17 cellular contexts compared by ENCODE assay signal in genomic region chr5:102858808-102859207, GRCh38.
DNase-seq lines count a peak whose midpoint lies in the region; ATAC-seq, FAIRE-seq and TF ChIP-seq lines count a peak whose summit lies in the region.
"Had no signal": no experiment of that assay in that cellular context is flagged by ENCODE, and none has a peak within 500 bp of the region (broad histone marks: within the 10 kb centered on the region; RNA-seq: fewer than 3 reads in every experiment).

No MANE protein-coding gene starts in this region.

- no peak overlapping the region for H3K4me3 Mint-ChIP-seq in activated T-helper 17 cell treated with anti-CD3 and anti-CD28 coated beads, Interleukin-2, amount 50 U/mL, for 72 hours
- no peak overlapping the region for H3K4me3 Mint-ChIP-seq in neural progenitor cell
- H3K4me3 Mint-ChIP-seq: stimulated activated naive B cell treated with anti-CD40 and anti-IgM and Interleukin-4, amounts not matched to agents 10 μg/mL and 1 μg/mL and 100 μg/mL, for 72 hours had no signal

- peaks cover 17% of the 10 kb centered on the region for H3K36me3 Mint-ChIP-seq in activated T-helper 17 cell treated with anti-CD3 and anti-CD28 coated beads, Interleukin-2, amount 50 U/mL, for 72 hours (ENCODE audit: low read depth)
- H3K36me3 Mint-ChIP-seq in neural progenitor cell: peaks cover 6% of the 10 kb centered on the region
- H3K36me3 Mint-ChIP-seq: stimulated activated naive B cell treated with anti-CD40 and anti-IgM and Interleukin-4, amounts not matched to agents 10 μg/mL and 1 μg/mL and 100 μg/mL, for 72 hours had no signal

- peak; percentile 72 for FAIRE-seq in GM12891 (lab: Jason Lieb, UNC)
- FAIRE-seq: GM19239 had no signal

- H3K4me1 ChIP-seq in ACC112 (ENCODE audit: control insufficient read depth, insufficient read depth, low read length, unreplicated experiment) (peaks cover 39% of the 10 kb centered on the region), foreskin keratinocyte (peaks cover 29% of the 10 kb centered on the region), neural progenitor cell (peaks cover 6% of the 10 kb centered on the region), right lobe of liver (no peaks in the 10 kb centered on the region)

- no peaks in the 10 kb centered on the region for H3K9me3 Mint-ChIP-seq in activated T-helper 17 cell treated with anti-CD3 and anti-CD28 coated beads, Interleukin-2, amount 50 U/mL, for 72 hours
- no peaks in the 10 kb centered on the region for H3K9me3 Mint-ChIP-seq in neural progenitor cell
- H3K9me3 Mint-ChIP-seq: stimulated activated naive B cell treated with anti-CD40 and anti-IgM and Interleukin-4, amounts not matched to agents 10 μg/mL and 1 μg/mL and 100 μg/mL, for 72 hours had no signal

- H2AFZ ChIP-seq in ACC112 (ENCODE audit: low read length, unreplicated experiment) (no peak overlapping the region), neural progenitor cell (replicated peaks) (no peak overlapping the region)

- no peak overlapping the region for H3K9ac ChIP-seq in neural progenitor cell

- TF ChIP-seq CTCF in foreskin keratinocyte (conservative IDR thresholded peaks at IDR 0.05) (no peak), neural progenitor cell (IDR thresholded peaks at IDR 0.05) (no peak), right lobe of liver (IDR thresholded peaks at IDR 0.05) (no peak)

- H4K20me1 ChIP-seq in neural progenitor cell (ENCODE audit: low read depth): no peaks in the 10 kb centered on the region

- no peaks in the 10 kb centered on the region for H3K9me3 ChIP-seq in neural progenitor cell (ENCODE audit: low read depth)
- H3K9me3 ChIP-seq in right lobe of liver: no peaks in the 10 kb centered on the region
- H3K9me3 ChIP-seq: BE2C had no signal

- H3K27me3 Mint-ChIP-seq in activated T-helper 17 cell treated with anti-CD3 and anti-CD28 coated beads, Interleukin-2, amount 50 U/mL, for 72 hours: no peaks in the 10 kb centered on the region
- no peaks in the 10 kb centered on the region for H3K27me3 Mint-ChIP-seq in neural progenitor cell (ENCODE audit: insufficient read depth, low read depth)
- H3K27me3 Mint-ChIP-seq: stimulated activated naive B cell treated with anti-CD40 and anti-IgM and Interleukin-4, amounts not matched to agents 10 μg/mL and 1 μg/mL and 100 μg/mL, for 72 hours had no signal

- ATAC-seq in activated T-helper 17 cell treated with anti-CD3 and anti-CD28 coated beads, Interleukin-2, amount 50 U/mL, for 72 hours (replicated peaks): peak; percentile 56
- peak; percentile 93 for ATAC-seq in foreskin keratinocyte
- no peak for ATAC-seq in right lobe of liver
- ATAC-seq: stimulated activated naive B cell treated with anti-CD40 and anti-IgM and Interleukin-4, amounts not matched to agents 10 μg/mL and 1 μg/mL and 100 μg/mL, for 72 hours had no signal

- TF ChIP-seq POLR2A in GM12891 (IDR thresholded peaks at IDR 0.05; ENCODE audit: low read depth, low read length) (no peak), right lobe of liver (IDR thresholded peaks at IDR 0.05) (no peak)

- H3K4me1 Mint-ChIP-seq in activated T-helper 17 cell treated with anti-CD3 and anti-CD28 coated beads, Interleukin-2, amount 50 U/mL, for 72 hours: peaks cover 8% of the 10 kb centered on the region
- peaks cover 12% of the 10 kb centered on the region for H3K4me1 Mint-ChIP-seq in neural progenitor cell

- no peaks in the 10 kb centered on the region for H3K27me3 ChIP-seq in ACC112 (ENCODE audit: insufficient read depth, low read length)
- no peaks in the 10 kb centered on the region for H3K27me3 ChIP-seq in foreskin keratinocyte
- no peaks in the 10 kb centered on the region for H3K27me3 ChIP-seq in neural progenitor cell
- H3K27me3 ChIP-seq in right lobe of liver: no peaks in the 10 kb centered on the region
- H3K27me3 ChIP-seq: BE2C had no signal

- no peak overlapping the region for H3K27ac Mint-ChIP-seq in activated T-helper 17 cell treated with anti-CD3 and anti-CD28 coated beads, Interleukin-2, amount 50 U/mL, for 72 hours
- H3K27ac Mint-ChIP-seq in neural progenitor cell: no peak overlapping the region
- H3K27ac Mint-ChIP-seq: stimulated activated naive B cell treated with anti-CD40 and anti-IgM and Interleukin-4, amounts not matched to agents 10 μg/mL and 1 μg/mL and 100 μg/mL, for 72 hours had no signal

- H3K36me3 ChIP-seq in ACC112 (ENCODE audit: insufficient read depth, low read length) (no peaks in the 10 kb centered on the region), neural progenitor cell (no peaks in the 10 kb centered on the region), right lobe of liver (no peaks in the 10 kb centered on the region)
- H3K36me3 ChIP-seq: BE2C had no signal

- H3K4me2 ChIP-seq in neural progenitor cell: no peak overlapping the region

- peaks cover 19% of the 10 kb centered on the region for H3F3A ChIP-seq in neural progenitor cell (ENCODE audit: low read depth)

- H3K79me2 ChIP-seq in ACC112 (ENCODE audit: control insufficient read depth, insufficient read depth, low read length, unreplicated experiment): peaks cover 15% of the 10 kb centered on the region
- H3K79me2 ChIP-seq in neural progenitor cell (ENCODE audit: low read depth): no peaks in the 10 kb centered on the region

- H3K27ac ChIP-seq in ACC112 (ENCODE audit: low read depth, low read length) (peak overlapping the region; percentile 65), foreskin keratinocyte (peak overlapping the region; percentile 0), neural progenitor cell (no peak overlapping the region), right lobe of liver (no peak overlapping the region)

- DNase-seq in GM12891 (ENCODE audit: insufficient read length, low spot score) (no peak), foreskin keratinocyte (peak; percentile 35 to 65), neural progenitor cell (ENCODE audit: low spot score) (no peak), right lobe of liver (no peak)
- no peak for DNase-seq in stimulated activated CD4-positive, alpha-beta T cell treated with anti-CD3 and anti-CD28 coated beads, Interleukin-4, amount 100 ng/mL, for 4 hours
- no peak for DNase-seq in stimulated activated CD4-positive, alpha-beta T cell treated with anti-CD3 and anti-CD28 coated beads, Interleukin-15, amount 100 ng/mL, for 24 hours
- DNase-seq: activated gamma-delta T cell; BE2C; DND-41; GOT3; NCI-H1048; NCI-H345; stimulated activated naive B cell treated with anti-CD40 and anti-IgM and Interleukin-4, amounts not matched to agents 10 μg/mL and 1 μg/mL and 100 μg/mL, for 72 hours; T-helper 2 cell had no signal

- intact Hi-C loops in right lobe of liver (cut with DNase I): no loop called here

- no peak overlapping the region for H3K4me3 ChIP-seq in ACC112 (ENCODE audit: low read depth, low read length)
- no peak overlapping the region for H3K4me3 ChIP-seq in neural progenitor cell
- H3K4me3 ChIP-seq in right lobe of liver: no peak overlapping the region

- 68% methylated on average over 4 of the region's 4 CpGs for WGBS in right lobe of liver (ENCODE audit: insufficient coverage, low coverage, low lambda C conversion rate, missing lambda C conversion rate)

TF ChIP-seq in GM12891, 5 proteins besides CTCF, POLR2A, EP300 and RAD21:
- TF ChIP-seq TAF1 (IDR thresholded peaks at IDR 0.05; ENCODE audit: low read depth, low read length) (no peak), SPI1 (IDR thresholded peaks at IDR 0.05; ENCODE audit: low read depth, low read length) (no peak), POLR2AphosphoS5 (IDR thresholded peaks at IDR 0.05; ENCODE audit: low read depth, low read length) (no peak), PAX5 (IDR thresholded peaks at IDR 0.05; ENCODE audit: insufficient read depth, low read length, severe bottlenecking) (no peak), POU2F2 (IDR thresholded peaks at IDR 0.05; ENCODE audit: low read depth, low read length) (no peak)

Comparison
In these comparisons a context has a peak if more than half of its experiments do, and no peak if none do; other contexts are left out.
1. H3K27ac ChIP-seq: peak in ACC112 (single experiment) and foreskin keratinocyte (single experiment); none in neural progenitor cell (single experiment) and right lobe of liver (0 of 3).
2. DNase-seq: peak in foreskin keratinocyte (2 of 2); none in GM12891 (single experiment), neural progenitor cell (single experiment), stimulated activated CD4-positive, alpha-beta T cell treated with anti-CD3 and anti-CD28 coated beads, Interleukin-4, amount 100 ng/mL, for 4 hours (0 of 2), stimulated activated CD4-positive, alpha-beta T cell treated with anti-CD3 and anti-CD28 coated beads, Interleukin-15, amount 100 ng/mL, for 24 hours (single experiment) and right lobe of liver (0 of 3).
3. ATAC-seq: peak in activated T-helper 17 cell treated with anti-CD3 and anti-CD28 coated beads, Interleukin-2, amount 50 U/mL, for 72 hours (single experiment) and foreskin keratinocyte (single experiment); none in right lobe of liver (0 of 4).